Comparison of ENCODE assay signal across 8 cellular contexts in genomic region chr17:42536048-42536371, GRCh38. TPM values are rescaled to one million over a fixed set of nuclear protein-coding genes. Genes with fewer than 3 reads are reported as not detected.
DNase-seq lines count a peak whose midpoint lies in the region; ATAC-seq and TF ChIP-seq lines count a peak whose summit lies in the region.

Gene NAGLU, plus strand, starts transcription at chr17:42536241. Its CDS starts 32 bp downstream, at chr17:42536273.

- H3K9me3 ChIP-seq in heart left ventricle (no peaks in the 10 kb centered on the region), upper lobe of left lung (no peaks in the 10 kb centered on the region)

- peak within 1 kb of the TSS; percentile 75 to 79 for H3K27ac Mint-ChIP-seq in T-cell

- H3K4me3 ChIP-seq in GM12875 (ENCODE audit: low read depth, low read length) (peak within 1 kb of the TSS; percentile 52), heart left ventricle (peak within 1 kb of the TSS; percentile 26 to 81 (median 72)), upper lobe of left lung (peak within 1 kb of the TSS; percentile 48 to 98 (median 77))

- H3K27ac ChIP-seq in adipose tissue (ENCODE audit: low read depth, low read length) (peak within 1 kb of the TSS; percentile 15), heart left ventricle (peak within 1 kb of the TSS; percentile 28 to 97 (median 86)), upper lobe of left lung (peak within 1 kb of the TSS; percentile 80 to 93 (median 84))

- CTCF ChIA-PET in T-cell (lab: Charles Lee) = interaction anchor here in 1 of 2 donors (0.6 kb wide), 2 partner anchors 121 to 262 kb away, joined by 3 read pairs; no protein-coding TSS in a partner anchor

- H3K9me3 Mint-ChIP-seq in T-cell = no peaks in the 10 kb centered on the region

- ATAC-seq in HG02678 (IDR thresholded peaks at IDR 0.05; ENCODE audit: unreplicated experiment) (peak; percentile 85), T-cell (replicated peaks in 1 of 4) (peak; percentile 84 to 85 (median 84)), heart left ventricle (peak; percentile 83 to 95 (median 90)), upper lobe of left lung (ENCODE audit: low FRiP score in 2 of 2) (peak; percentile 91 to 95)

- WGBS in adipose tissue, 3 donors = 0 to 1% (median 0%) methylated on average over 37 to 40 of the region's 40 CpGs
- 0 to 4% (median 1%) methylated on average over 5 to 40 of the region's 40 CpGs for WGBS in heart left ventricle, 4 donors
- WGBS in upper lobe of left lung, 2 donors = 0 to 1% methylated on average over 6 to 14 of the region's 40 CpGs

- POLR2A ChIA-PET in T-cell (lab: Charles Lee) = interaction anchor here in 1 of 2 donors (1.0 kb wide), 1 partner anchor 147 kb away, joined by 4 read pairs; the partner anchor contains the start of gene STAT3

- TF ChIP-seq POLR2A in heart left ventricle (IDR thresholded peaks at IDR 0.05) (peak in 1 of 2 donors; percentile 72), upper lobe of left lung (IDR thresholded peaks at IDR 0.05) (peak in 1 of 4 donors; percentile 85)

- H3K27me3 ChIP-seq in heart left ventricle = no peaks in the 10 kb centered on the region
- no peaks in the 10 kb centered on the region for H3K27me3 ChIP-seq in upper lobe of left lung

- TF ChIP-seq EP300 in upper lobe of left lung (IDR thresholded peaks at IDR 0.05) = peak in 1 of 4 donors; percentile 76

- TF ChIP-seq CTCF in GM12875 (IDR thresholded peaks at IDR 0.05; ENCODE audit: borderline replicate concordance, insufficient read depth, low read depth, low read length) (no peak), heart left ventricle (IDR thresholded peaks at IDR 0.05) (peak in 1 of 12 donors; percentile 9), upper lobe of left lung (IDR thresholded peaks at IDR 0.05) (peak in 1 of 6 experiments; percentile 43)

- peaks cover 9 to 37% (median 22%) of the 10 kb centered on the region in 12 donors for H3K4me1 ChIP-seq in heart left ventricle
- peaks cover 22 to 41% (median 28%) of the 10 kb centered on the region in 4 donors for H3K4me1 ChIP-seq in upper lobe of left lung

- no peaks in the 10 kb centered on the region for H3K27me3 Mint-ChIP-seq in T-cell

- peaks cover 35 to 45% (median 45%) of the 10 kb centered on the region in 3 donors for H3K4me1 Mint-ChIP-seq in T-cell

- H3K4me3 Mint-ChIP-seq in T-cell = peak within 1 kb of the TSS; percentile 79 to 83 (median 81)

- intact Hi-C loops in heart left ventricle (cut with DNase I) (no loop called here), posterior vena cava (cut with DNase I) (no loop called here)

- peaks cover 6% of the 10 kb centered on the region for H3K36me3 Mint-ChIP-seq in T-cell

- H3K36me3 ChIP-seq in heart left ventricle (peaks cover 0 to 28% (median 21%) of the 10 kb centered on the region in 9 donors), upper lobe of left lung (peaks cover 0 to 23% (median 16%) of the 10 kb centered on the region in 4 donors)

- peak; percentile 39 for DNase-seq in NCI-H128 (lab: John Stamatoyannopoulos, UW; ENCODE audit: unreplicated experiment)
- peak; percentile 24 to 83 (median 65) for DNase-seq in T-cell
- peak; percentile 97 to 99 (median 98) for DNase-seq in heart left ventricle
- peak; percentile 99 for DNase-seq in posterior vena cava (ENCODE audit: low spot score)
- DNase-seq in upper lobe of left lung = peak; percentile 98 to 100

RNA-seq across cellular contexts. Expression of gene NAGLU, which starts in this region (rescaled TPM):
- total RNA-seq in T-cell (10 to 100 TPM; 13.2 to 35.1 (median 28.8) TPM), heart left ventricle (10 to 100 TPM in 8 of 9 donors, 1 to 10 TPM in 1; 8.4 to 22.0 (median 12.5) TPM), posterior vena cava (10 to 100 TPM; 27.1 to 36.0 TPM), upper lobe of left lung (10 to 100 TPM; 36.7 to 97.4 (median 68.4) TPM)
- polyA plus RNA-seq in adipose tissue (10 to 100 TPM; 30.5 to 38.7 (median 33.2) TPM), heart left ventricle (10 to 100 TPM; 10.4 to 19.1 TPM)

Comparison
In these comparisons a context has a peak if more than half of its experiments do, and no peak if none do; other contexts are left out.
1. Peak in every context shown above with its lines: DNase-seq, ATAC-seq, H3K4me3 ChIP-seq and H3K27ac ChIP-seq.
2. DNase-seq: peak in every context shown above with its lines; median percentile 99 in posterior vena cava; 99 in upper lobe of left lung; 98 in heart left ventricle; 65 in T-cell; 39 in NCI-H128.
3. H3K27ac ChIP-seq: peak in every context shown above with its lines; median percentile 86 in heart left ventricle; 84 in upper lobe of left lung; 15 in adipose tissue.